In the genomic region with DNA sequence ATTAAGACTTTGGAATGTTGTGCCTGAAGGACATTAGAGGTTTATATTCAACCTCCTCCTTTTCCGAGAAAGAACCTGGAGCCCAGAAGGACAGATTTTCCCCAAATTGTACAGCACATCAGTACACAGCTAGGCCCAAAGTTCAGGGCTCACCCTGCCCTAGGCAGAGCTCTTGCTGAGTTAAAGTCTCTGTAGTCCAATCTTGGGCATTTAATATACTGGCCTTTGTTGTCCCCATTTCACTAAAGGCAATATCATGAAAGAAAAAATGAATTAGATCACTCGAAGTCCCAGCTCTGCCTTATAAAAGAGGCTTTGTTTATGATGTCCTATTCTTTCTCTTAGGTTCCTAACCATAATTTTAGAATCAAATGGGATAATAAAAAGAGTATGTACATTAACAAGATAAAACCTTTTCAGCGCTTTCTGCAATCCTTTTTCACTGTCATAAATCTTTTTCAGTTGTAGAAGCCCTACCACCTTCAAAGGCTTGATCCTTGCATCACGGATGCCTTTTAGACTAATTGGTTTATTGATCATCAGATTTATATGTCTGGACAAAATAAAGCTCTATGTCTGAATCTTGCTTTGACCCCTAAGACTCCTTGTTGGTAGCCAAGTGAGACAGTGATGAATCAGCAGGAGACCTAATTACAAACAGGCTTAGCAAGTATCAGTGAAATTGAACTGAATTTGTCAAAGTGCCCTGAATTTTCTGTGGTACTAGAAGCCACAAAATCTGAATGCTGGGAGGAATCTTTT, we compare ENCODE assay signal across 15 cellular contexts. TPM values are rescaled to one million over a fixed set of nuclear protein-coding genes. Genes with fewer than 3 reads are reported as not detected.
DNase-seq lines count a peak whose midpoint lies in the region; TF ChIP-seq lines count a peak whose summit lies in the region.
"Had no signal": no experiment of that assay in that cellular context is flagged by ENCODE, and none has a peak within 500 bp of the region (broad histone marks: within the 10 kb centered on the region; RNA-seq: fewer than 3 reads in every experiment).

No MANE protein-coding gene starts in this region.

- H3K4me2 ChIP-seq in mammary epithelial cell (ENCODE audit: insufficient read depth, low read depth, low read length), result no peak overlapping the region
- H3K4me2 ChIP-seq: KMS-11 had no signal

- no peaks in the 10 kb centered on the region for H3K9me3 Mint-ChIP-seq in mesothelial cell of epicardium
- no peaks in the 10 kb centered on the region for H3K9me3 Mint-ChIP-seq in activated CD4-positive, alpha-beta memory T cell treated with anti-CD3 and anti-CD28 coated beads, Interleukin-2, amount 10 ng/mL, durations not matched to agents 7 days and 5 days
- H3K9me3 Mint-ChIP-seq: activated CD4-positive, alpha-beta T cell treated with anti-CD3 and anti-CD28 coated beads, Interleukin-2, amount 10 ng/mL, durations not matched to agents 24 days and 14 days; activated T-helper 2 cell treated with anti-CD3 and anti-CD28 coated beads, Interferon-gamma antibody, Interleukin-2, Interleukin-4, amounts not matched to agents 10 μg/mL and 5 μg/mL and 100 μg/mL, durations not matched to agents 14 hours and 24 hours and 36 hours; neural crest cell had no signal

- H3K4me3 Mint-ChIP-seq in mesothelial cell of epicardium, result no peak overlapping the region
- H3K4me3 Mint-ChIP-seq in activated CD4-positive, alpha-beta memory T cell treated with anti-CD3 and anti-CD28 coated beads, Interleukin-2, amount 10 ng/mL, durations not matched to agents 7 days and 5 days, result no peak overlapping the region
- H3K4me3 Mint-ChIP-seq: activated CD4-positive, alpha-beta T cell treated with anti-CD3 and anti-CD28 coated beads, Interleukin-2, amount 10 ng/mL, durations not matched to agents 24 days and 14 days; neural crest cell had no signal

- intact Hi-C loops in mammary epithelial cell (cut with micrococcal nuclease), result no loop called here
- intact Hi-C loops in colonic mucosa (cut with DNase I), result no loop called here

- peaks cover 15% of the 10 kb centered on the region for H3K4me1 Mint-ChIP-seq in mesothelial cell of epicardium
- peaks cover 7% of the 10 kb centered on the region for H3K4me1 Mint-ChIP-seq in activated CD4-positive, alpha-beta memory T cell treated with anti-CD3 and anti-CD28 coated beads, Interleukin-2, amount 10 ng/mL, durations not matched to agents 7 days and 5 days

- 78% methylated on average over 4 of the region's 4 CpGs for WGBS in mammary epithelial cell (ENCODE audit: low coverage, missing lambda C conversion rate)

- no peak overlapping the region for H2AFZ ChIP-seq in mammary epithelial cell (ENCODE audit: low read depth, low read length)

- peaks cover 18% of the 10 kb centered on the region for H3K36me3 Mint-ChIP-seq in mesothelial cell of epicardium
- peaks cover 7% of the 10 kb centered on the region for H3K36me3 Mint-ChIP-seq in activated CD4-positive, alpha-beta memory T cell treated with anti-CD3 and anti-CD28 coated beads, Interleukin-2, amount 10 ng/mL, durations not matched to agents 7 days and 5 days (ENCODE audit: low read depth)

- no peaks in the 10 kb centered on the region for H3K9me3 ChIP-seq in mammary epithelial cell (replicated peaks; ENCODE audit: insufficient read depth, low read length)
- H3K9me3 ChIP-seq in colonic mucosa, result no peaks in the 10 kb centered on the region
- H3K9me3 ChIP-seq: BE2C had no signal

- H3K27ac Mint-ChIP-seq in mesothelial cell of epicardium, result peak overlapping the region; percentile 62
- H3K27ac Mint-ChIP-seq in activated CD4-positive, alpha-beta memory T cell treated with anti-CD3 and anti-CD28 coated beads, Interleukin-2, amount 10 ng/mL, durations not matched to agents 7 days and 5 days, result no peak overlapping the region
- H3K27ac Mint-ChIP-seq: activated T-helper 2 cell treated with anti-CD3 and anti-CD28 coated beads, Interferon-gamma antibody, Interleukin-2, Interleukin-4, amounts not matched to agents 10 μg/mL and 5 μg/mL and 100 μg/mL, durations not matched to agents 14 hours and 24 hours and 36 hours had no signal

- dilution Hi-C loops in mammary epithelial cell (cut with HindIII; ENCODE audit: low sequenced_read_pairs), result no loop called here

- POLR2A ChIA-PET in activated CD4-positive, alpha-beta memory T cell treated with anti-CD3 and anti-CD28 coated beads, Interleukin-2, amount 10 ng/mL, durations not matched to agents 7 days and 5 days (lab: Charles Lee), result interaction anchor here (1.3 kb wide), 1 partner anchor 20 kb away, joined by 3 read pairs; no protein-coding TSS in a partner anchor

- H3K4me1 ChIP-seq in mammary epithelial cell (ENCODE audit: insufficient read depth, low read length), result peaks cover 7% of the 10 kb centered on the region
- H3K4me1 ChIP-seq in colonic mucosa, result no peaks in the 10 kb centered on the region

- H3K4me3 ChIP-seq in mammary epithelial cell (replicated peaks in 1 of 3; ENCODE audit: insufficient read depth in 1 of 3, low read depth in 2 of 3, low read length in 3 of 3) (no peak overlapping the region), colonic mucosa (no peak overlapping the region)

- no peak for TF ChIP-seq CTCF in mammary epithelial cell (conservative IDR thresholded peaks at IDR 0.05 in 1 of 2, IDR thresholded peaks at IDR 0.05 in 1 of 2; ENCODE audit: extremely low read depth in 1 of 2, insufficient read depth in 1 of 2, low read depth in 1 of 2, low read length in 2 of 2)
- no peak for TF ChIP-seq CTCF in mesothelial cell of epicardium (IDR thresholded peaks at IDR 0.05; ENCODE audit: unreplicated experiment)
- no peak for TF ChIP-seq CTCF in colonic mucosa (IDR thresholded peaks at IDR 0.05)

- no TSS peak for BruUV-seq in mammary epithelial cell (replicated peaks; lab: Mats Ljungman, UMichigan)

- no peaks in the 10 kb centered on the region for H3K79me2 ChIP-seq in mammary epithelial cell (ENCODE audit: insufficient read depth, low read length)

- H3K36me3 ChIP-seq in mammary epithelial cell (ENCODE audit: insufficient read depth, low read length) (no peaks in the 10 kb centered on the region), colonic mucosa (no peaks in the 10 kb centered on the region)

- H3K27me3 ChIP-seq in mammary epithelial cell (ENCODE audit: insufficient read depth, low read length) (no peaks in the 10 kb centered on the region), colonic mucosa (no peaks in the 10 kb centered on the region)
- H3K27me3 ChIP-seq: BE2C had no signal

- CTCF ChIA-PET in mammary epithelial cell (lab: Charles Lee; ENCODE audit: low non-redundant PET), result no interaction called here
- CTCF ChIA-PET in activated CD4-positive, alpha-beta memory T cell treated with anti-CD3 and anti-CD28 coated beads, Interleukin-2, amount 10 ng/mL, durations not matched to agents 7 days and 5 days (lab: Charles Lee), result interaction anchor here (0.6 to 2.1 kb wide), 3 partner anchors 61 to 65 kb away, joined by 3 to 12 read pairs (median 5); no protein-coding TSS in a partner anchor

- H3K27me3 Mint-ChIP-seq in mesothelial cell of epicardium (ENCODE audit: low read depth), result no peaks in the 10 kb centered on the region
- no peaks in the 10 kb centered on the region for H3K27me3 Mint-ChIP-seq in activated CD4-positive, alpha-beta memory T cell treated with anti-CD3 and anti-CD28 coated beads, Interleukin-2, amount 10 ng/mL, durations not matched to agents 7 days and 5 days
- H3K27me3 Mint-ChIP-seq: activated CD4-positive, alpha-beta T cell treated with anti-CD3 and anti-CD28 coated beads, Interleukin-2, amount 10 ng/mL, durations not matched to agents 24 days and 14 days had no signal

- H3K9ac ChIP-seq in mammary epithelial cell (ENCODE audit: insufficient read depth, low read length), result no peak overlapping the region
- no peak overlapping the region for H3K9ac ChIP-seq in colonic mucosa (ENCODE audit: low read depth in 2 of 2, low read length in 2 of 2)
- H3K9ac ChIP-seq: KMS-11 had no signal

- in situ Hi-C loops in mammary epithelial cell (cut with MboI; ENCODE audit: low sequenced_read_pairs in 2 of 2), result no loop called here

- DNase-seq in AG08395 (ENCODE audit: low spot score) (peak; percentile 67), HCEC 1CT (peak; percentile 54), mammary epithelial cell (peak; percentile 17), mesothelial cell of epicardium (ENCODE audit: low spot score in 2 of 2, unreplicated experiment in 2 of 2) (no peak), colonic mucosa (no peak), SK-N-DZ (ENCODE audit: low spot score) (no peak), NCI-H2081 treated with DMSO at 0.1 percent for 48 hours (lab: John Stamatoyannopoulos, UW) (no peak)
- DNase-seq in activated CD4-positive, alpha-beta memory T cell treated with anti-CD3 and anti-CD28 coated beads, Interleukin-2, amount 10 ng/mL, durations not matched to agents 7 days and 5 days, result no peak
- DNase-seq: activated CD4-positive, alpha-beta T cell treated with anti-CD3 and anti-CD28 coated beads, Interleukin-2, amount 10 ng/mL, durations not matched to agents 24 days and 14 days; BE2C; central memory CD4-positive, alpha-beta T cell; NCI-H2029 treated with DMSO at 0.1 percent for 48 hours had no signal

- H4K20me1 ChIP-seq in mammary epithelial cell (ENCODE audit: insufficient read depth, low read length), result no peaks in the 10 kb centered on the region

- no peak overlapping the region for H3K27ac ChIP-seq in mammary epithelial cell (ENCODE audit: insufficient read depth, low read depth, low read length)
- H3K27ac ChIP-seq in colonic mucosa, result no peak overlapping the region
- H3K27ac ChIP-seq: KMS-11 had no signal

RNA-seq across cellular contexts. Expression of a gene that starts 39.8 kb away (rescaled TPM):
- total RNA-seq in mammary epithelial cell (10 to 100 TPM in 1 of 2 donors, 1 to 10 TPM in 1; 4.5 to 10.2 TPM), mesothelial cell of epicardium (5.1 to 5.4 TPM (median 5.3 TPM) in 3 replicates), colonic mucosa (1 to 10 TPM; 4.0 to 7.1 TPM)
- 5.1 TPM for polyA plus RNA-seq in mammary epithelial cell
- polyA minus RNA-seq in mammary epithelial cell, result 8.6 TPM
- polyA plus RNA-seq in SK-N-DZ (2014; cell fraction: cytosol; rRNA removed), result 14.9 and 15.9 TPM in 2 replicates
- polyA plus RNA-seq in SK-N-DZ (2014; cell fraction: nucleus; rRNA removed), result 39.1 and 40.6 TPM in 2 replicates
- total RNA-seq in activated CD4-positive, alpha-beta memory T cell treated with anti-CD3 and anti-CD28 coated beads, Interleukin-2, amount 10 ng/mL, durations not matched to agents 7 days and 5 days, result 10 to 100 TPM; 26.0 to 27.3 TPM

Comparison
In these comparisons a context has a peak if more than half of its experiments do, and no peak if none do; other contexts are left out.
1. DNase-seq: peak in AG08395 (single experiment), HCEC 1CT (single experiment) and mammary epithelial cell (single experiment); none in mesothelial cell of epicardium (0 of 2), colonic mucosa (single experiment), SK-N-DZ (single experiment), NCI-H2081 treated with DMSO at 0.1 percent for 48 hours (single experiment) and activated CD4-positive, alpha-beta memory T cell treated with anti-CD3 and anti-CD28 coated beads, Interleukin-2, amount 10 ng/mL, durations not matched to agents 7 days and 5 days (single experiment).